Comparison of ENCODE assay signal across 1 cellular context in the genomic region with DNA sequence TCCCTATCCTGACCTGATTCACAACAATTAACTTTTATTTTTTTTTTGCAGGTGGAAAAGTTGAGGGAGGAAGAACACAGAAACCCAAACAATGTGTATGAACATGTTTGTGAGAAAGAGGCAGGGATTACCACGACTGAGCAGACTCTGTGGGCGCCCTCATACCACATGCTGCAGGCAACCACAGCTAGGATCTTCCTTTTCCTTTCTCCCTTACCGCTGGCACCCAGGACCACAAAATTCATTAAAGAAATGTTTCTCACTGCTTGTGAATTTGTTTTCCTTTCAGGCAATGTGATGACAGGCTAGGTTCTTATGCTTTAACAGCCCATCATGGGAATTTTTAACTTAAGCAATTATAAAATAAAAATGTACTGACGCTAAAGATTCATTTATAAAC.
TF ChIP-seq lines count a peak whose summit lies in the region.

No MANE protein-coding gene starts in this region.

TF ChIP-seq in IMR-90, 13 proteins besides CTCF, POLR2A, EP300 and RAD21 (continued from another document):
- TF ChIP-seq, protein P1, sequence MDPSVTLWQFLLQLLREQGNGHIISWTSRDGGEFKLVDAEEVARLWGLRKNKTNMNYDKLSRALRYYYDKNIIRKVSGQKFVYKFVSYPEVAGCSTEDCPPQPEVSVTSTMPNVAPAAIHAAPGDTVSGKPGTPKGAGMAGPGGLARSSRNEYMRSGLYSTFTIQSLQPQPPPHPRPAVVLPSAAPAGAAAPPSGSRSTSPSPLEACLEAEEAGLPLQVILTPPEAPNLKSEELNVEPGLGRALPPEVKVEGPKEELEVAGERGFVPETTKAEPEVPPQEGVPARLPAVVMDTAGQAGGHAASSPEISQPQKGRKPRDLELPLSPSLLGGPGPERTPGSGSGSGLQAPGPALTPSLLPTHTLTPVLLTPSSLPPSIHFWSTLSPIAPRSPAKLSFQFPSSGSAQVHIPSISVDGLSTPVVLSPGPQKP (IDR thresholded peaks at IDR 0.05; ENCODE audit: borderline replicate concordance, low read depth, low read length), result no peak
- TF ChIP-seq NFE2L2 (IDR thresholded peaks at IDR 0.05; ENCODE audit: low read depth, low read length) (no peak), CEBPB (IDR thresholded peaks at IDR 0.05; ENCODE audit: low read depth, low read length) (no peak), MAZ (IDR thresholded peaks at IDR 0.05; ENCODE audit: borderline replicate concordance, low read depth, low read length) (no peak), MAFK (IDR thresholded peaks at IDR 0.05; ENCODE audit: low read depth, low read length) (no peak), CHD1 (IDR thresholded peaks at IDR 0.05; ENCODE audit: low read depth, low read length) (no peak), FOS (IDR thresholded peaks at IDR 0.05; ENCODE audit: low read depth, low read length) (no peak), BHLHE40 (IDR thresholded peaks at IDR 0.05; ENCODE audit: low read depth, low read length) (no peak), SMC3 (IDR thresholded peaks at IDR 0.05; ENCODE audit: low read depth, low read length) (no peak)
